Comparison of ENCODE assay signal across 8 cellular contexts in the genomic region with DNA sequence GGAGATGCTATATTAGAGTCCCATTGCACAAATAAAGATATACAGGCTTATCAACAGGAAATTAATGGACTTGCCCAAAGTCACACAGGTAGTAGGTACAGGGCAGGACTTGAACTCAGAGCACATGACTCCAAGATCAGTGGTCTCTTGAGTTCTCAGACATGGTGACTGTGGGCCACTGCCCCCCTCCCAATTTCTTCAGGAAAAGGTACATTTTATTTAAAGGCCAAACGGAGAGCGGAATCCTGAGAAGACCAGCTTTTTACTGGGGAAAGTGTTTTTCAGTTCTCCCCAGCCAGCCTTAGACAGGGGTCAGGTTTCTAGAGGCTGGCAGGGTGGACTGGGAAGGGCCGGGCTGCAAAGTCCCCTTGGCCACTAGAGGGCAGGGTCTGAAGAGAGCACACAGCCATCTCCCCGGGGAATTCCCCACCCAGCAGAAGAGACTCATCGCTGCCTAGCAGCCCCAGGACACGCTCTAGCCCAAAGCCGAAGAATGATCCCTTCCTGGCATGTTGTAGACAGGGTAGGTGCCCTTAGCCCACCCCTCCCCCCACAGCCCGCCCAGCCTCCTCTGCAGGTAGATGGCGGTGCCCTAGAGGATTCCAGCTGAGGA. TPM values are rescaled to one million over a fixed set of nuclear protein-coding genes. Genes with fewer than 3 reads are reported as not detected.
DNase-seq lines count a peak whose midpoint lies in the region; ATAC-seq, FAIRE-seq and TF ChIP-seq lines count a peak whose summit lies in the region.

No MANE protein-coding gene starts in this region.

- H3K36me3 ChIP-seq in testis (ENCODE audit: low read depth, missing control alignments), result no peaks in the 10 kb centered on the region

- no peak for FAIRE-seq in D721Med (lab: Jason Lieb, UNC)
- FAIRE-seq in RCC 7860 (lab: Jason Lieb, UNC), result peak; percentile 65

- H3K4me1 Mint-ChIP-seq in activated T-cell treated with anti-CD3 and anti-CD28 coated beads, Interleukin-2, amount 50 U/mL, for 72 hours (ENCODE audit: low read depth), result peaks cover 35% of the 10 kb centered on the region

- ATAC-seq in GM21447 (IDR thresholded peaks at IDR 0.05; ENCODE audit: unreplicated experiment) (peak; percentile 86), omental fat pad (ENCODE audit: low FRiP score) (peak; percentile 89)
- ATAC-seq in activated T-cell treated with anti-CD3 and anti-CD28 coated beads, Interleukin-2, amount 50 U/mL, for 72 hours (replicated peaks in 1 of 2), result peak; percentile 97 to 98

- no peaks in the 10 kb centered on the region for H3K27me3 Mint-ChIP-seq in activated T-cell treated with anti-CD3 and anti-CD28 coated beads, Interleukin-2, amount 50 U/mL, for 72 hours (ENCODE audit: low read depth)

- H3K4me3 ChIP-seq in fibroblast of pulmonary artery (replicated peaks; ENCODE audit: low read depth, low read length) (no peak overlapping the region), testis (no peak overlapping the region)

- TF ChIP-seq CTCF in D721Med (IDR thresholded peaks at IDR 0.05; ENCODE audit: insufficient read depth, missing control alignments) (peak; percentile 78), fibroblast of pulmonary artery (IDR thresholded peaks at IDR 0.05; ENCODE audit: low read length, missing control alignments) (peak; percentile 94), omental fat pad (IDR thresholded peaks at IDR 0.05) (no peak), testis (IDR thresholded peaks at IDR 0.05) (peak; percentile 37 to 67 (median 65))

- H3K4me3 Mint-ChIP-seq in activated T-cell treated with anti-CD3 and anti-CD28 coated beads, Interleukin-2, amount 50 U/mL, for 72 hours, result no peak overlapping the region

- peaks cover 0 to 9% of the 10 kb centered on the region in 2 donors for H3K36me3 Mint-ChIP-seq in activated T-cell treated with anti-CD3 and anti-CD28 coated beads, Interleukin-2, amount 50 U/mL, for 72 hours (ENCODE audit: insufficient read depth in 2 of 2)

- H3K9me3 ChIP-seq in testis, result no peaks in the 10 kb centered on the region

- DNase-seq in D721Med (ENCODE audit: insufficient read length, low spot score), result peak; percentile 51
- DNase-seq in HuH-7.5 (ENCODE audit: low spot score), result peak; percentile 65
- DNase-seq in RCC 7860 (ENCODE audit: low spot score), result peak; percentile 79
- DNase-seq in activated T-cell treated with anti-CD3 and anti-CD28 coated beads, Interleukin-2, amount 50 U/mL, for 72 hours, result peak; percentile 85 to 88
- DNase-seq in fibroblast of pulmonary artery (ENCODE audit: low read depth), result peak; percentile 87
- DNase-seq in omental fat pad (ENCODE audit: low spot score), result peak; percentile 42
- peak; percentile 80 for DNase-seq in testis

- H3K9me3 Mint-ChIP-seq in activated T-cell treated with anti-CD3 and anti-CD28 coated beads, Interleukin-2, amount 50 U/mL, for 72 hours, result no peaks in the 10 kb centered on the region

- H3K27ac Mint-ChIP-seq in activated T-cell treated with anti-CD3 and anti-CD28 coated beads, Interleukin-2, amount 50 U/mL, for 72 hours, result no peak overlapping the region

- no peak for TF ChIP-seq POLR2A in testis (IDR thresholded peaks at IDR 0.05)

- 38 to 47% methylated on average over 7 to 9 of the region's 9 CpGs for WGBS in testis, 2 donors

- no peaks in the 10 kb centered on the region for H3K4me1 ChIP-seq in testis

- intact Hi-C loops in testis (cut with DNase I; ENCODE audit: low total_unique reads), result no loop called here

- H3K27ac ChIP-seq in testis, result no peak overlapping the region

- no peaks in the 10 kb centered on the region for H3K27me3 ChIP-seq in testis

RNA-seq across cellular contexts. Expression of a gene that starts 29.7 kb away (rescaled TPM):
- total RNA-seq in activated T-cell treated with anti-CD3 and anti-CD28 coated beads, Interleukin-2, amount 50 U/mL, for 72 hours, result 10 to 100 TPM; 24.5 to 31.0 TPM
- 10 to 100 TPM in 1 of 4 donors, 1 to 10 TPM in 3; 2.3 to 15.1 (median 5.9) TPM for total RNA-seq in omental fat pad
- 10 to 100 TPM; 12.0 to 25.4 TPM for total RNA-seq in testis
- polyA plus RNA-seq in testis (ENCODE audit: insufficient read depth, low read depth, low replicate concordance), result 21.6 TPM

Comparison
In these comparisons a context has a peak if more than half of its experiments do, and no peak if none do; other contexts are left out.
1. CTCF ChIP-seq: peak in D721Med (single experiment), fibroblast of pulmonary artery (single experiment) and testis (3 of 3); none in omental fat pad (0 of 3).
2. Peak in every context shown above with its lines, with median percentiles within 50 percentile points of each other: DNase-seq and ATAC-seq.